Comparison of ENCODE assay signal across 18 cellular contexts in genomic region chr11:88415495-88415894, GRCh38.
DNase-seq lines count a peak whose midpoint lies in the region; ATAC-seq and TF ChIP-seq lines count a peak whose summit lies in the region.
"Had no signal": no experiment of that assay in that cellular context is flagged by ENCODE, and none has a peak within 500 bp of the region (broad histone marks: within the 10 kb centered on the region; RNA-seq: fewer than 3 reads in every experiment).

No MANE protein-coding gene starts in this region.

- H3K27ac Mint-ChIP-seq in activated naive CD4-positive, alpha-beta T cell treated with anti-CD3 and anti-CD28 coated beads, Interleukin-2, amount 50 U/mL, for 24 hours: no peak overlapping the region
- H3K27ac Mint-ChIP-seq in activated naive CD4-positive, alpha-beta T cell treated with anti-CD3 and anti-CD28 coated beads for 36 hours: no peak overlapping the region
- peak overlapping the region; percentile 78 for H3K27ac Mint-ChIP-seq in activated CD4-positive, alpha-beta memory T cell treated with anti-CD3 and anti-CD28 coated beads for 36 hours
- peak overlapping the region; percentile 80 to 92 for H3K27ac Mint-ChIP-seq in natural killer cell
- H3K27ac Mint-ChIP-seq: HFFc6 had no signal

- ATAC-seq in HG03354 (IDR thresholded peaks at IDR 0.05; ENCODE audit: poor library complexity, severe bottlenecking, unreplicated experiment): peak; percentile 10
- ATAC-seq in natural killer cell: peak in 2 of 3 donors; percentile 37 to 46
- ATAC-seq: heart left ventricle had no signal

- DNase-seq in activated naive CD4-positive, alpha-beta T cell treated with anti-CD3 and anti-CD28 coated beads for 36 hours: no peak
- no peak for DNase-seq in activated CD4-positive, alpha-beta memory T cell treated with anti-CD3 and anti-CD28 coated beads for 36 hours
- no peak for DNase-seq in natural killer cell
- no peak for DNase-seq in H4 (ENCODE audit: low spot score)
- no peak for DNase-seq in DMS153 treated with DMSO at 0.1 percent for 48 hours (lab: John Stamatoyannopoulos, UW; ENCODE audit: unreplicated experiment)
- no peak for DNase-seq in D341Med (ENCODE audit: low spot score)
- DNase-seq: activated naive CD4-positive, alpha-beta T cell; DMS79 treated with DMSO at 0.1 percent for 48 hours; heart left ventricle; lower lobe of right lung; NCI-H1417 treated with DMSO at 0.1 percent for 48 hours; NCI-H526; retina; SIG-M5 had no signal

- POLR2A ChIA-PET in activated CD4-positive, alpha-beta memory T cell treated with anti-CD3 and anti-CD28 coated beads for 36 hours (lab: Charles Lee): interaction anchor here (1.0 kb wide), 1 partner anchor 78 kb away, joined by 3 read pairs; the partner anchor contains the start of gene CTSC

- CTCF ChIA-PET in activated naive CD4-positive, alpha-beta T cell treated with anti-CD3 and anti-CD28 coated beads for 36 hours (lab: Charles Lee): interaction anchor here (0.6 to 0.7 kb wide), 2 partner anchors 22 to 56 kb away, joined by 3 to 6 read pairs; no protein-coding TSS in a partner anchor
- CTCF ChIA-PET in activated CD4-positive, alpha-beta memory T cell treated with anti-CD3 and anti-CD28 coated beads for 36 hours (lab: Charles Lee): interaction anchor here (0.6 to 1.4 kb wide), 3 partner anchors 128 to 136 kb away, joined by 3 to 4 read pairs (median 3); no protein-coding TSS in a partner anchor

- peaks cover 1% of the 10 kb centered on the region for H3K36me3 Mint-ChIP-seq in activated naive CD4-positive, alpha-beta T cell treated with anti-CD3 and anti-CD28 coated beads, Interleukin-2, amount 50 U/mL, for 24 hours
- no peaks in the 10 kb centered on the region for H3K36me3 Mint-ChIP-seq in activated naive CD4-positive, alpha-beta T cell treated with anti-CD3 and anti-CD28 coated beads for 36 hours (ENCODE audit: low read depth)
- H3K36me3 Mint-ChIP-seq in activated CD4-positive, alpha-beta memory T cell treated with anti-CD3 and anti-CD28 coated beads for 36 hours: no peaks in the 10 kb centered on the region
- H3K36me3 Mint-ChIP-seq in natural killer cell: no peaks in the 10 kb centered on the region
- H3K36me3 Mint-ChIP-seq: brain had no signal

- H3K27me3 Mint-ChIP-seq in activated naive CD4-positive, alpha-beta T cell treated with anti-CD3 and anti-CD28 coated beads, Interleukin-2, amount 50 U/mL, for 24 hours: no peaks in the 10 kb centered on the region
- no peaks in the 10 kb centered on the region for H3K27me3 Mint-ChIP-seq in activated naive CD4-positive, alpha-beta T cell treated with anti-CD3 and anti-CD28 coated beads for 36 hours (ENCODE audit: low read depth)
- H3K27me3 Mint-ChIP-seq in activated CD4-positive, alpha-beta memory T cell treated with anti-CD3 and anti-CD28 coated beads for 36 hours: no peaks in the 10 kb centered on the region
- no peaks in the 10 kb centered on the region for H3K27me3 Mint-ChIP-seq in natural killer cell (ENCODE audit: low read depth in 2 of 2)

- no peaks in the 10 kb centered on the region for H3K9me3 Mint-ChIP-seq in activated naive CD4-positive, alpha-beta T cell treated with anti-CD3 and anti-CD28 coated beads, Interleukin-2, amount 50 U/mL, for 24 hours
- no peaks in the 10 kb centered on the region for H3K9me3 Mint-ChIP-seq in activated naive CD4-positive, alpha-beta T cell treated with anti-CD3 and anti-CD28 coated beads for 36 hours
- no peaks in the 10 kb centered on the region for H3K9me3 Mint-ChIP-seq in activated CD4-positive, alpha-beta memory T cell treated with anti-CD3 and anti-CD28 coated beads for 36 hours
- H3K9me3 Mint-ChIP-seq in natural killer cell: no peaks in the 10 kb centered on the region

- H3K4me3 Mint-ChIP-seq in activated naive CD4-positive, alpha-beta T cell treated with anti-CD3 and anti-CD28 coated beads, Interleukin-2, amount 50 U/mL, for 24 hours: peak overlapping the region; percentile 63
- H3K4me3 Mint-ChIP-seq in activated naive CD4-positive, alpha-beta T cell treated with anti-CD3 and anti-CD28 coated beads for 36 hours: no peak overlapping the region
- no peak overlapping the region for H3K4me3 Mint-ChIP-seq in activated CD4-positive, alpha-beta memory T cell treated with anti-CD3 and anti-CD28 coated beads for 36 hours
- H3K4me3 Mint-ChIP-seq in natural killer cell: peak overlapping the region; percentile 81
- H3K4me3 Mint-ChIP-seq: brain had no signal

- intact Hi-C loops in activated naive CD4-positive, alpha-beta T cell treated with anti-CD3 and anti-CD28 coated beads for 36 hours (cut with micrococcal nuclease): no loop called here
- intact Hi-C loops in activated CD4-positive, alpha-beta memory T cell treated with anti-CD3 and anti-CD28 coated beads for 36 hours (cut with micrococcal nuclease): loop anchor here (1.0 to 2.0 kb wide), 5 partner anchors 10 to 115 kb away; no protein-coding TSS in a partner anchor
- intact Hi-C loops in natural killer cell (cut with micrococcal nuclease): loop anchor here (2.0 kb wide), 1 partner anchor 79 kb away; the partner anchor contains the start of gene CTSC

- peaks cover 44% of the 10 kb centered on the region for H3K4me1 Mint-ChIP-seq in activated naive CD4-positive, alpha-beta T cell treated with anti-CD3 and anti-CD28 coated beads, Interleukin-2, amount 50 U/mL, for 24 hours
- H3K4me1 Mint-ChIP-seq in activated naive CD4-positive, alpha-beta T cell treated with anti-CD3 and anti-CD28 coated beads for 36 hours (ENCODE audit: low read depth): peaks cover 29% of the 10 kb centered on the region
- peaks cover 34% of the 10 kb centered on the region for H3K4me1 Mint-ChIP-seq in activated CD4-positive, alpha-beta memory T cell treated with anti-CD3 and anti-CD28 coated beads for 36 hours (ENCODE audit: low read depth)
- peaks cover 71 to 81% of the 10 kb centered on the region in 2 donors for H3K4me1 Mint-ChIP-seq in natural killer cell

- no peak for TF ChIP-seq CTCF in natural killer cell (IDR thresholded peaks at IDR 0.05)

Comparison
In these comparisons a context has a peak if more than half of its experiments do, and no peak if none do; other contexts are left out.
1. H3K4me3 Mint-ChIP-seq: peak in activated naive CD4-positive, alpha-beta T cell treated with anti-CD3 and anti-CD28 coated beads, Interleukin-2, amount 50 U/mL, for 24 hours (single experiment) and natural killer cell (single experiment); none in activated naive CD4-positive, alpha-beta T cell treated with anti-CD3 and anti-CD28 coated beads for 36 hours (single experiment) and activated CD4-positive, alpha-beta memory T cell treated with anti-CD3 and anti-CD28 coated beads for 36 hours (single experiment).
2. H3K27ac Mint-ChIP-seq: peak in activated CD4-positive, alpha-beta memory T cell treated with anti-CD3 and anti-CD28 coated beads for 36 hours (single experiment) and natural killer cell (2 of 2); none in activated naive CD4-positive, alpha-beta T cell treated with anti-CD3 and anti-CD28 coated beads, Interleukin-2, amount 50 U/mL, for 24 hours (single experiment) and activated naive CD4-positive, alpha-beta T cell treated with anti-CD3 and anti-CD28 coated beads for 36 hours (single experiment).